Comparison of ENCODE assay signal across 8 cellular contexts in genomic region chr19:18557474-18558201, GRCh38. TPM values are rescaled to one million over a fixed set of nuclear protein-coding genes. Genes with fewer than 3 reads are reported as not detected.
DNase-seq lines count a peak whose midpoint lies in the region; ATAC-seq and TF ChIP-seq lines count a peak whose summit lies in the region.

Gene KXD1 (plus strand): TSS chr19:18557870. CDS start chr19:18562057, 4,187 bp downstream.

- CTCF ChIA-PET in AG04449 (lab: Yijun Ruan, JAX) (interaction anchor here (0.6 to 2.0 kb wide), 7 partner anchors 13 to 290 kb away, joined by 3 to 11 read pairs (median 3); no protein-coding TSS in a partner anchor), WTC11 (lab: Charles Lee) (interaction anchor here (0.6 to 2.8 kb wide), 12 partner anchors 10 to 1296 kb away, joined by 3 to 15 read pairs (median 4); partner anchors contain the start of genes ELL, REX1BD and UBA52)

- no peak for TF ChIP-seq CTCF in AG04449 (IDR thresholded peaks at IDR 0.05; ENCODE audit: insufficient read depth, low read length, missing control alignments)
- TF ChIP-seq CTCF in WTC11 (IDR thresholded peaks at IDR 0.05) = no peak
- no peak for TF ChIP-seq CTCF in cardiac fibroblast (IDR thresholded peaks at IDR 0.05; ENCODE audit: low read depth, low read length)

- POLR2A ChIA-PET in AG04449 (lab: Yijun Ruan, JAX) (interaction anchor here (0.6 to 2.7 kb wide), 11 partner anchors 12 to 402 kb away, joined by 3 to 17 read pairs (median 4); partner anchors contain the start of genes DDX49, ELL, FKBP8 and JUND), WTC11 (lab: Charles Lee) (interaction anchor here (1.1 to 2.7 kb wide), 4 partner anchors 13 to 32 kb away, joined by 3 to 11 read pairs (median 7); partner anchors contain the start of genes FKBP8 and UBA52)

- H3K4me3 ChIP-seq in AG04449 (ENCODE audit: low read depth, low read length) (peak within 1 kb of the TSS; percentile 91), cardiac fibroblast (replicated peaks in 1 of 2; ENCODE audit: low read depth in 2 of 2, low read length in 2 of 2) (peak within 1 kb of the TSS; percentile 93 to 99)

- H3K9me3 Mint-ChIP-seq in WTC11 = no peaks in the 10 kb centered on the region
- H3K9me3 Mint-ChIP-seq in immature natural killer cell = no peaks in the 10 kb centered on the region

- H3K36me3 Mint-ChIP-seq in WTC11 (peaks cover 7% of the 10 kb centered on the region), immature natural killer cell (peaks cover 0 to 3% (median 0%) of the 10 kb centered on the region in 3 donors)

- H3K4me3 Mint-ChIP-seq in WTC11 (peak within 1 kb of the TSS; percentile 87), immature natural killer cell (peak within 1 kb of the TSS; percentile 86 to 93 (median 91))

- DNase-seq in AG04449 (ENCODE audit: low read depth, low spot score) (peak; percentile 92), NCI-H226 (peak; percentile 97), WTC11 (ENCODE audit: low spot score) (peak; percentile 79), cardiac fibroblast (ENCODE audit: low read depth in 2 of 2) (peak; percentile 100), immature natural killer cell (peak; percentile 97 to 99 (median 98)), smooth muscle cell of the brain vasculature (ENCODE audit: low read depth, low spot score) (peak; percentile 96)

- H3K27ac Mint-ChIP-seq in WTC11 (peak within 1 kb of the TSS; percentile 73), immature natural killer cell (peak within 1 kb of the TSS; percentile 92 to 98 (median 96))

- no peaks in the 10 kb centered on the region for H3K27me3 Mint-ChIP-seq in WTC11 (ENCODE audit: low read depth)
- peaks cover 3 to 9% (median 5%) of the 10 kb centered on the region in 3 donors for H3K27me3 Mint-ChIP-seq in immature natural killer cell (ENCODE audit: low read depth in 3 of 3)

- H3K4me1 Mint-ChIP-seq in WTC11 = peaks cover 8% of the 10 kb centered on the region
- H3K4me1 Mint-ChIP-seq in immature natural killer cell = peaks cover 22 to 23% of the 10 kb centered on the region in 2 donors

- ATAC-seq in GM18907 (IDR thresholded peaks at IDR 0.05; ENCODE audit: unreplicated experiment) = peak; percentile 91
- peak; percentile 92 for ATAC-seq in HG03175 (IDR thresholded peaks at IDR 0.05; ENCODE audit: unreplicated experiment)
- ATAC-seq in WTC11 = peak; percentile 91

TF ChIP-seq in WTC11, 78 proteins besides CTCF, POLR2A, EP300 and RAD21 (continues in another document):
- TF ChIP-seq MAX (CRISPR knock-in tag; IDR thresholded peaks at IDR 0.05) (peak; percentile 83), PREB (CRISPR knock-in tag; IDR thresholded peaks at IDR 0.05; ENCODE audit: borderline replicate concordance) (no peak), SP1 (CRISPR knock-in tag; conservative IDR thresholded peaks at IDR 0.05) (peak; percentile 80; the same call in 1 of the 2 replicates), ETV6 (CRISPR knock-in tag; IDR thresholded peaks at IDR 0.05) (peak; percentile 83; the same call in 1 of the 2 replicates), ZNF263 (CRISPR knock-in tag; IDR thresholded peaks at IDR 0.05; ENCODE audit: low read depth) (no peak), ZNF532 (CRISPR knock-in tag; IDR thresholded peaks at IDR 0.05; ENCODE audit: borderline replicate concordance) (no peak), ZNF396 (CRISPR knock-in tag; IDR thresholded peaks at IDR 0.05; ENCODE audit: borderline replicate concordance) (no peak), FOXK1 (CRISPR knock-in tag; IDR thresholded peaks at IDR 0.05) (peak; percentile 77), FOXP4 (CRISPR knock-in tag; IDR thresholded peaks at IDR 0.05) (peak; percentile 75; the same call in 1 of the 2 replicates), ZMAT4 (CRISPR knock-in tag; IDR thresholded peaks at IDR 0.05) (no peak), GABPB1 (CRISPR knock-in tag; IDR thresholded peaks at IDR 0.05) (0 out of 2 replicates have a peak, but pooled peaks have one; percentile 39), FOXJ3 (CRISPR knock-in tag; IDR thresholded peaks at IDR 0.05; ENCODE audit: borderline replicate concordance) (no peak), USF2 (CRISPR knock-in tag; IDR thresholded peaks at IDR 0.05) (peak; percentile 44; the same call in 1 of the 2 replicates)

RNA-seq across cellular contexts. Expression of gene KXD1, which starts in this region (rescaled TPM):
- total RNA-seq in WTC11 (2021) = 136 to 155 TPM (median 154 TPM) in 3 replicates
- 100 to 1,000 TPM in 1 of 3 donors, 10 to 100 TPM in 2; 85.9 to 134 (median 93.0) TPM for polyA plus RNA-seq in immature natural killer cell

Comparison
In these comparisons a context has a peak if more than half of its experiments do, and no peak if none do; other contexts are left out.
1. Peak in every context shown above with its lines: DNase-seq, ATAC-seq and H3K4me3 ChIP-seq.